Comparison of ENCODE assay signal across 18 cellular contexts in the genomic region with DNA sequence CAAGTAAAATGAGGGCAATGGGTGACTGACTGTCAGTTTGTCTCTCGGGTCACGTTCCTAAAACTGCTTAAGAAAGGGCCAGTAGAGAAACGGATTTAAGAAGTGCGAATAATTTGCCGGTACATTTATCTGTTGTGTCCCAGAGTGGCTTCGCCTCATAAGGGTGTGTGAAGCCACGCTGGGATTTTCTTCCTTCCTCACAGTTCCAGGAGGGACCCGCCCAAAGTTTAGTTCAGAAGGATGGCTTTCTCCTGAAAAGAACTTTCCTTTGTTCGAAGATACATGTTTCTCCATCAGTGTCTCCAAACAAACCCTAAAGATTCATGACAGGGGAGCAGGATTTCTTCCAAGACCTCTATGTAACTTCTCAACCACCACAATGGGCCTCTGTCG. TPM values are rescaled to one million over a fixed set of nuclear protein-coding genes. Genes with fewer than 3 reads are reported as not detected.
DNase-seq lines count a peak whose midpoint lies in the region; ATAC-seq and TF ChIP-seq lines count a peak whose summit lies in the region.
"Had no signal": no experiment of that assay in that cellular context is flagged by ENCODE, and none has a peak within 500 bp of the region (broad histone marks: within the 10 kb centered on the region; RNA-seq: fewer than 3 reads in every experiment).

No MANE protein-coding gene starts in this region.

- H3K27me3 ChIP-seq in Peyer's patch = no peaks in the 10 kb centered on the region
- H3K27me3 ChIP-seq in dorsolateral prefrontal cortex = no peaks in the 10 kb centered on the region
- H3K27me3 ChIP-seq in testis = no peaks in the 10 kb centered on the region
- H3K27me3 ChIP-seq: right lobe of liver had no signal

- H3K9me3 ChIP-seq in Peyer's patch (no peaks in the 10 kb centered on the region), testis (no peaks in the 10 kb centered on the region)
- H3K9me3 ChIP-seq: right lobe of liver had no signal

- WGBS in testis, 2 donors = 70 to 76% methylated on average over 10 of the region's 10 CpGs

- peak overlapping the region; percentile 75 for H3K27ac Mint-ChIP-seq in neural crest cell (ENCODE audit: unreplicated experiment)
- H3K27ac Mint-ChIP-seq in activated T-cell treated with anti-CD3 and anti-CD28 coated beads, Interleukin-2, amount 50 U/mL, for 72 hours = no peak overlapping the region
- H3K27ac Mint-ChIP-seq: activated naive CD8-positive, alpha-beta T cell treated with anti-CD3 and anti-CD28 coated beads, Interleukin-2, amount 50 U/mL, for 24 hours; dendritic cell treated with granulocyte-macrophage colony-stimulating factor and Interleukin-4, amounts not matched to agents 40 ng/mL and 50 ng/mL, for 4 days; naive thymus-derived CD4-positive, alpha-beta T cell had no signal

- H3K36me3 ChIP-seq in Peyer's patch (no peaks in the 10 kb centered on the region), testis (ENCODE audit: low read depth, missing control alignments) (no peaks in the 10 kb centered on the region)
- H3K36me3 ChIP-seq: right lobe of liver had no signal

- no peak for TF ChIP-seq POLR2A in Peyer's patch (IDR thresholded peaks at IDR 0.05)
- no peak for TF ChIP-seq POLR2A in testis (IDR thresholded peaks at IDR 0.05)

- H3K36me3 Mint-ChIP-seq in neural crest cell (ENCODE audit: low read depth) = no peaks in the 10 kb centered on the region
- no peaks in the 10 kb centered on the region for H3K36me3 Mint-ChIP-seq in activated T-cell treated with anti-CD3 and anti-CD28 coated beads, Interleukin-2, amount 50 U/mL, for 72 hours (ENCODE audit: insufficient read depth in 2 of 2)
- H3K36me3 Mint-ChIP-seq: naive thymus-derived CD4-positive, alpha-beta T cell had no signal

- H3K27me3 Mint-ChIP-seq in neural crest cell (ENCODE audit: low read depth) = no peaks in the 10 kb centered on the region
- H3K27me3 Mint-ChIP-seq in activated T-cell treated with anti-CD3 and anti-CD28 coated beads, Interleukin-2, amount 50 U/mL, for 72 hours (ENCODE audit: low read depth) = peaks cover 23% of the 10 kb centered on the region
- H3K27me3 Mint-ChIP-seq: dendritic cell treated with granulocyte-macrophage colony-stimulating factor and Interleukin-4, amounts not matched to agents 40 ng/mL and 50 ng/mL, for 4 days had no signal

- intact Hi-C loops in dorsolateral prefrontal cortex (cut with DNase I) (loop anchor here in 1 of 2 donors (2.0 kb wide), 1 partner anchor 15 kb away; no protein-coding TSS in a partner anchor), testis (cut with DNase I; ENCODE audit: low total_unique reads) (no loop called here), posterior vena cava (cut with DNase I) (loop anchor here in 1 of 2 donors (5.0 kb wide), 1 partner anchor 1208 kb away; no protein-coding TSS in a partner anchor)

- ATAC-seq in activated T-cell treated with anti-CD3 and anti-CD28 coated beads, Interleukin-2, amount 50 U/mL, for 72 hours (replicated peaks in 1 of 2) = no peak
- ATAC-seq: activated naive CD8-positive, alpha-beta T cell treated with anti-CD3 and anti-CD28 coated beads, Interleukin-2, amount 50 U/mL, for 24 hours; activated T-cell treated with anti-CD3 and anti-CD28 coated beads, Interleukin-2, amount 50 U/mL, for 4 hours; esophagus mucosa; HepG2; naive thymus-derived CD4-positive, alpha-beta T cell had no signal

- no peak for TF ChIP-seq CTCF in Peyer's patch (IDR thresholded peaks at IDR 0.05)
- no peak for TF ChIP-seq CTCF in dorsolateral prefrontal cortex (IDR thresholded peaks at IDR 0.05 in 54 of 56, conservative IDR thresholded peaks at IDR 0.05 in 2 of 56; ENCODE audit: low read depth in 1 of 56, partially characterized antibody in 56 of 56)
- no peak for TF ChIP-seq CTCF in neural crest cell (conservative IDR thresholded peaks at IDR 0.05)
- no peak for TF ChIP-seq CTCF in testis (IDR thresholded peaks at IDR 0.05)

- H3K27ac ChIP-seq in Peyer's patch = peak overlapping the region in 3 of 4 donors; percentile 3 to 38 (median 29)
- peak overlapping the region in 57 of 59 donors; percentile 25 to 92 (median 80) for H3K27ac ChIP-seq in dorsolateral prefrontal cortex
- peak overlapping the region; percentile 33 to 90 for H3K27ac ChIP-seq in testis
- H3K27ac ChIP-seq: right lobe of liver had no signal

- H3K4me1 ChIP-seq in Peyer's patch (no peaks in the 10 kb centered on the region), testis (peaks cover 14% of the 10 kb centered on the region)
- H3K4me1 ChIP-seq: right lobe of liver had no signal

- H3K4me3 ChIP-seq in Peyer's patch (no peak overlapping the region), dorsolateral prefrontal cortex (peak overlapping the region in 15 of 59 donors; percentile 7 to 52 (median 28)), testis (no peak overlapping the region)
- H3K4me3 ChIP-seq: right lobe of liver had no signal

- peaks cover 31% of the 10 kb centered on the region for H3K4me1 Mint-ChIP-seq in neural crest cell
- H3K4me1 Mint-ChIP-seq in activated T-cell treated with anti-CD3 and anti-CD28 coated beads, Interleukin-2, amount 50 U/mL, for 72 hours (ENCODE audit: low read depth) = no peaks in the 10 kb centered on the region
- H3K4me1 Mint-ChIP-seq: activated naive CD8-positive, alpha-beta T cell treated with anti-CD3 and anti-CD28 coated beads, Interleukin-2, amount 50 U/mL, for 24 hours; naive thymus-derived CD4-positive, alpha-beta T cell had no signal

- peaks cover 6% of the 10 kb centered on the region for H3K9me3 Mint-ChIP-seq in neural crest cell
- peaks cover 3% of the 10 kb centered on the region in 2 donors for H3K9me3 Mint-ChIP-seq in activated T-cell treated with anti-CD3 and anti-CD28 coated beads, Interleukin-2, amount 50 U/mL, for 72 hours

- no peak overlapping the region for H3K4me3 Mint-ChIP-seq in neural crest cell
- no peak overlapping the region for H3K4me3 Mint-ChIP-seq in activated T-cell treated with anti-CD3 and anti-CD28 coated beads, Interleukin-2, amount 50 U/mL, for 72 hours
- H3K4me3 Mint-ChIP-seq: activated naive CD8-positive, alpha-beta T cell treated with anti-CD3 and anti-CD28 coated beads, Interleukin-2, amount 50 U/mL, for 24 hours; activated T-cell treated with anti-CD3 and anti-CD28 coated beads, Interleukin-2, amount 50 U/mL, for 4 hours; dendritic cell treated with granulocyte-macrophage colony-stimulating factor and Interleukin-4, amounts not matched to agents 40 ng/mL and 50 ng/mL, for 4 days; naive thymus-derived CD4-positive, alpha-beta T cell had no signal

- DNase-seq in Peyer's patch (no peak), dorsolateral prefrontal cortex (no peak), neural crest cell (ENCODE audit: low read depth, low spot score) (no peak), testis (no peak), NCI-H1694 (lab: John Stamatoyannopoulos, UW) (no peak), posterior vena cava (ENCODE audit: low spot score) (no peak)
- DNase-seq in activated T-cell treated with anti-CD3 and anti-CD28 coated beads, Interleukin-2, amount 50 U/mL, for 72 hours = no peak
- DNase-seq in activated CD4-positive, CD25-positive, alpha-beta regulatory T cell (lab: John Stamatoyannopoulos, UW) = no peak
- DNase-seq: activated CD4-positive, alpha-beta T cell treated with anti-CD3 and anti-CD28 coated beads, Interleukin-2, amount 50 U/mL, for 1 hour; activated naive CD8-positive, alpha-beta T cell treated with anti-CD3 and anti-CD28 coated beads, Interleukin-2, amount 50 U/mL, for 24 hours; activated T-cell treated with anti-CD3 and anti-CD28 coated beads, Interleukin-2, amount 50 U/mL, for 4 hours; DMS79 treated with DMSO at 0.1 percent for 48 hours; naive thymus-derived CD4-positive, alpha-beta T cell; right lobe of liver; T-helper 9 cell had no signal

RNA-seq across cellular contexts. Expression of gene ADAMTS1, which starts 49.8 kb away (rescaled TPM):
- total RNA-seq in Peyer's patch (100 to 1,000 TPM in 1 of 4 donors, 10 to 100 TPM in 3; 11.0 to 150 (median 28.8) TPM), dorsolateral prefrontal cortex (100 to 1,000 TPM in 3 of 120 experiments, 10 to 100 TPM in 117; 11.7 to 160 (median 37.6) TPM), neural crest cell (31.9 and 35.9 TPM in 2 replicates), testis (10 to 100 TPM; 31.3 to 33.7 TPM), posterior vena cava (100 to 1,000 TPM; 216 to 406 TPM)
- 15.9 TPM for polyA plus RNA-seq in testis (ENCODE audit: insufficient read depth, low read depth, low replicate concordance)
- total RNA-seq in activated T-cell treated with anti-CD3 and anti-CD28 coated beads, Interleukin-2, amount 50 U/mL, for 72 hours = under 1 TPM in 1 of 2 donors, not detected in 1; 0.31 TPM

Comparison
In these comparisons a context has a peak if more than half of its experiments do, and no peak if none do; other contexts are left out.
1. H3K27ac ChIP-seq: peak in every context shown above with its lines; median percentile 80 in dorsolateral prefrontal cortex; 62 in testis; 29 in Peyer's patch.
2. RNA of gene ADAMTS1, which starts 49.8 kb away (total RNA-seq): 216 to 406 TPM in posterior vena cava, 11.0 to 150 TPM in Peyer's patch, 11.7 to 160 TPM in dorsolateral prefrontal cortex, 31.3 to 33.7 TPM in testis and 31.9 to 35.9 TPM in neural crest cell; 0.31 TPM in activated T-cell treated with anti-CD3 and anti-CD28 coated beads, Interleukin-2, amount 50 U/mL, for 72 hours; every median in the first group is over 4 times any median in the second.